Comparison of ENCODE assay signal across 17 cellular contexts in the genomic region with DNA sequence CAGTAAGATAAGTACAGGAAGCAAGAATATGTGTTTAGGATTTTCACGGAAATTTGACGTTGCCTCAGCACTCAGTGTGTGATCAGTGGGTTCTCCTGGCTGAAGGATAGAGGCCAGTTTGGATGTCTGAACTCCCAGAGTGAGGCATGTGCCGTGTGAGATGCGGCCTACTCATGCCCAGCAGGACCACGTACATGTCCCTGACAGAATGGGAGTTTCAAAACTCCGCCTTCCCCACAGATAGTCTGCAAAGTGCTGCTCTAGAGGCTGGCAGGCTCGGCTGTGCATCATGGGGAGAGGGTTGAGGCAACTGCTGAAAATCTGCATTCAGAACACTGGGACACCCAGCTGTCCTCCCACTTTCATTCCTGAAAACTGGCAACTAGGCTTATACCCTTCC.
"Had no signal": no experiment of that assay in that cellular context is flagged by ENCODE, and none has a peak within 500 bp of the region (broad histone marks: within the 10 kb centered on the region; RNA-seq: fewer than 3 reads in every experiment).

No MANE protein-coding gene starts in this region.

- H3K36me3 Mint-ChIP-seq: activated naive CD4-positive, alpha-beta T cell treated with anti-CD3 and anti-CD28 coated beads, Interleukin-2, amount 50 U/mL, for 72 hours; immature natural killer cell; T-cell; type B pancreatic cell had no signal

- H3K4me3 Mint-ChIP-seq: immature natural killer cell; stimulated activated naive CD8-positive, alpha-beta T cell treated with anti-CD3 and anti-CD28 coated beads, Interleukin-15, Interleukin-2, amounts not matched to agents 100 ng/mL and 50 ng/mL, for 24 hours; T-cell; type B pancreatic cell had no signal

- H3K4me2 ChIP-seq: SK-N-SH had no signal

- ATAC-seq: activated naive CD4-positive, alpha-beta T cell treated with anti-CD3 and anti-CD28 coated beads, Interleukin-2, amount 50 U/mL, for 72 hours; left colon; right lobe of liver; T-cell had no signal

- H3K27ac ChIP-seq: right lobe of liver, WERI-Rb-1 had no signal

- H3K27ac Mint-ChIP-seq: activated naive CD4-positive, alpha-beta T cell treated with anti-CD3 and anti-CD28 coated beads, Interleukin-2, amount 50 U/mL, for 72 hours; immature natural killer cell; stimulated activated naive CD8-positive, alpha-beta T cell treated with anti-CD3 and anti-CD28 coated beads, Interleukin-15, Interleukin-2, amounts not matched to agents 100 ng/mL and 50 ng/mL, for 24 hours; T-cell; type B pancreatic cell had no signal

- H3K4me3 ChIP-seq: right lobe of liver had no signal

- H3K9me3 ChIP-seq: right lobe of liver, SK-N-SH had no signal

- H3K36me3 ChIP-seq: right lobe of liver, WERI-Rb-1 had no signal

- H3K9ac ChIP-seq: SK-N-SH had no signal

- H3K27me3 ChIP-seq: right lobe of liver had no signal

- DNase-seq: activated CD4-positive, alpha-beta T cell treated with anti-CD3 and anti-CD28 coated beads, Interleukin-2, amount 50 U/mL, for 48 hours; activated effector memory CD4-positive, alpha-beta T cell treated with Interleukin-2 at 50 U/mL for 16 hours; activated T-cell treated with anti-CD3 and anti-CD28 coated beads, Interleukin-2, amount 50 U/mL, for 1 hour; central memory CD4-positive, alpha-beta T cell; cortex of kidney; effector CD8-positive, alpha-beta T cell; foreskin melanocyte; immature natural killer cell; left colon; SK-N-SH; T-cell; T-helper 9 cell; WERI-Rb-1 had no signal

- H3K9me3 Mint-ChIP-seq: activated naive CD4-positive, alpha-beta T cell treated with anti-CD3 and anti-CD28 coated beads, Interleukin-2, amount 50 U/mL, for 72 hours; immature natural killer cell; stimulated activated naive CD8-positive, alpha-beta T cell treated with anti-CD3 and anti-CD28 coated beads, Interleukin-15, Interleukin-2, amounts not matched to agents 100 ng/mL and 50 ng/mL, for 24 hours; T-cell; type B pancreatic cell had no signal

- H3K27me3 Mint-ChIP-seq: stimulated activated naive CD8-positive, alpha-beta T cell treated with anti-CD3 and anti-CD28 coated beads, Interleukin-15, Interleukin-2, amounts not matched to agents 100 ng/mL and 50 ng/mL, for 24 hours; T-cell; type B pancreatic cell had no signal
